In the genomic region with DNA sequence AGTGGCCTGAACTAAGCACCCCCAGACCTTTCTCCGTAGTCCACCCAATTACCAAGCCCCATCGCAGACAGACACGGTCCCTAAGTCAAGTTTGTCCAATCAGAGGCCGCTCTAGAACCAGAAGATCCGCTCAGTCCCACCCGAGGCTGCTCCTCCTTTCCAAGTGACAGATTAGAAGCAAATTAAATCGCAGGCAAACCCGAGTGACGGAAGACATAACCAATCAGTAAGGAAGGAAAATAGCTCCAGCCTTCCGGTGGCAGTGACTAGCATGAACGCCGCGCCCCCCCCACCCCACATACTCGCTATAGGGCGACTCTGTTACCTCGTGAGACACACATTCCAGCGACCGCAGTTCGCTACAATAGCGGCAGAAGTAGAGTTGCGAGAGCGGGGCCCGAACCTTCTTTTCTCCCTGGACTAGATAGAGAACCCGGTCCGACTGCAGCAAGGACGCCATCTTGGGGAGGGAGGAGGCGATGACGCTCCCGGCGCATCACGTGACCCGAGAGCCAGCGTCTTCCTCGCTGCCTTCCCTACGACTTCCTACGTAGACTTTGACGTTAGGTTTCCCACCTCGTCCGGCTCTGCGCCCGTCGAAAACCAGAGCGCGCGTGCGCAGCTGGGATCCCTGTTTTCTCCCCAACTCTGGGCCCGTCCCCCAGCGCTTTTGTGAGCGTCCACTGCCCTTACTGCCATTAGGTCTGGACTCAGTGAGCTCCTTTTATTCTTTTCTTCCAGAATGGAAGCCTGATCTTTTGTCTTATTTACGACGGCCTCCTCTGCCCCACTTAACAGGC, we compare ENCODE assay signal across 8 cellular contexts. TPM values are rescaled to one million over a fixed set of nuclear protein-coding genes. Genes with fewer than 3 reads are reported as not detected.
DNase-seq lines count a peak whose midpoint lies in the region; ATAC-seq, FAIRE-seq and TF ChIP-seq lines count a peak whose summit lies in the region.

TSS of gene DCTN4 (minus strand) at position 484 of the 800 bp plus-strand sequence. CDS start at position 460, 24 bp downstream.

- DNase-seq in GM12891 (ENCODE audit: insufficient read length, low spot score): peak; percentile 64
- peak; percentile 88 for DNase-seq in NCI-H1417 treated with DMSO at 0.1 percent for 48 hours (lab: John Stamatoyannopoulos, UW)
- DNase-seq in SW 1271 (lab: John Stamatoyannopoulos, UW): peak; percentile 99 to 100
- DNase-seq in adipocyte (ENCODE audit: low read depth): peak; percentile 99
- DNase-seq in Right ventricle myocardium superior: peak; percentile 98
- peak; percentile 94 to 97 (median 94) for DNase-seq in pancreas
- DNase-seq in thyroid gland: peak; percentile 95 to 96

- peak; percentile 99 for FAIRE-seq in GM12891 (lab: Jason Lieb, UNC)
- FAIRE-seq in pancreas (lab: Jason Lieb, UNC): peak; percentile 95

- TF ChIP-seq CTCF in pancreas (IDR thresholded peaks at IDR 0.05) (no peak), thyroid gland (IDR thresholded peaks at IDR 0.05) (peak in 1 of 6 experiments; percentile 20)

- intact Hi-C loops in Right ventricle myocardium superior (cut with DNase I) (no loop called here), pancreas (cut with DNase I) (no loop called here), thyroid gland (cut with DNase I) (no loop called here)

- H3K27me3 ChIP-seq in adipocyte (replicated peaks; ENCODE audit: control insufficient read depth, insufficient read depth, low read length): no peaks in the 10 kb centered on the region
- H3K27me3 ChIP-seq in pancreas: no peaks in the 10 kb centered on the region
- no peaks in the 10 kb centered on the region for H3K27me3 ChIP-seq in thyroid gland

- WGBS in pancreas, 2 donors: 1% methylated on average over 51 of the region's 51 CpGs
- 1% methylated on average over 36 to 39 of the region's 51 CpGs for WGBS in thyroid gland, 2 donors

- peaks cover 28% of the 10 kb centered on the region for H3K36me3 ChIP-seq in adipocyte (ENCODE audit: control insufficient read depth, insufficient read depth, low read length, severe bottlenecking)
- no peaks in the 10 kb centered on the region for H3K36me3 ChIP-seq in pancreas
- peaks cover 4 to 6% of the 10 kb centered on the region in 2 donors for H3K36me3 ChIP-seq in thyroid gland

- peak within 1 kb of the TSS; percentile 93 for H3K9ac ChIP-seq in adipocyte (ENCODE audit: low read length)

- H3K4me3 ChIP-seq in adipocyte (ENCODE audit: low read length) (peak within 1 kb of the TSS; percentile 87), pancreas (peak within 1 kb of the TSS; percentile 43 to 60 (median 58)), thyroid gland (replicated peaks in 1 of 3) (peak within 1 kb of the TSS; percentile 64 to 72 (median 67))

- peak; percentile 78 for TF ChIP-seq POLR2A in GM12891 (IDR thresholded peaks at IDR 0.05; ENCODE audit: low read depth, low read length)
- peak in 1 of 2 donors; percentile 63 for TF ChIP-seq POLR2A in thyroid gland (IDR thresholded peaks at IDR 0.05)

- H3K9me3 ChIP-seq in adipocyte (ENCODE audit: control insufficient read depth, low read length) (no peaks in the 10 kb centered on the region), pancreas (no peaks in the 10 kb centered on the region), thyroid gland (no peaks in the 10 kb centered on the region)

- H3K4me1 ChIP-seq in adipocyte (ENCODE audit: control insufficient read depth, insufficient read depth, low read length) (peaks cover 38% of the 10 kb centered on the region), pancreas (peaks cover 26 to 38% (median 30%) of the 10 kb centered on the region in 3 donors), thyroid gland (peaks cover 18 to 26% of the 10 kb centered on the region in 2 donors)

- H3K27ac ChIP-seq in pancreas (peak within 1 kb of the TSS; percentile 86 to 95 (median 94)), thyroid gland (peak within 1 kb of the TSS; percentile 95 to 99 (median 98))

- peak; percentile 96 for ATAC-seq in HG02798 (IDR thresholded peaks at IDR 0.05; ENCODE audit: poor library complexity, unreplicated experiment)
- peak; percentile 95 for ATAC-seq in Right ventricle myocardium superior (ENCODE audit: poor library complexity)
- peak; percentile 89 to 95 (median 92) for ATAC-seq in pancreas

TF ChIP-seq in GM12891, 5 proteins besides CTCF, POLR2A, EP300 and RAD21:
- peak; percentile 25; the same call in 1 of the 2 replicates for TF ChIP-seq SPI1 (IDR thresholded peaks at IDR 0.05; ENCODE audit: low read depth, low read length)
- TF ChIP-seq TAF1 (IDR thresholded peaks at IDR 0.05; ENCODE audit: low read depth, low read length): peak; percentile 93
- no peak; the same call in 1 of the 2 replicates for TF ChIP-seq POU2F2 (IDR thresholded peaks at IDR 0.05; ENCODE audit: low read depth, low read length)
- peak; percentile 86 for TF ChIP-seq POLR2AphosphoS5 (IDR thresholded peaks at IDR 0.05; ENCODE audit: low read depth, low read length)

RNA-seq across cellular contexts. Expression of gene DCTN4, which starts in this region (rescaled TPM):
- polyA plus RNA-seq in GM12891 (2012; ENCODE audit: low read depth, missing spikeins): 11.9 TPM
- 45.2 TPM for total RNA-seq in Right ventricle myocardium superior
- total RNA-seq in pancreas: 10 to 100 TPM; 36.9 to 61.1 (median 45.3) TPM
- 10 to 100 TPM; 13.8 to 21.5 TPM for polyA plus RNA-seq in pancreas
- 10 to 100 TPM; 65.4 to 78.5 (median 72.8) TPM for total RNA-seq in thyroid gland

Comparison
In these comparisons a context has a peak if more than half of its experiments do, and no peak if none do; other contexts are left out.
1. Peak in every context shown above with its lines: DNase-seq, ATAC-seq, H3K4me3 ChIP-seq and H3K27ac ChIP-seq.